In the genomic region with DNA sequence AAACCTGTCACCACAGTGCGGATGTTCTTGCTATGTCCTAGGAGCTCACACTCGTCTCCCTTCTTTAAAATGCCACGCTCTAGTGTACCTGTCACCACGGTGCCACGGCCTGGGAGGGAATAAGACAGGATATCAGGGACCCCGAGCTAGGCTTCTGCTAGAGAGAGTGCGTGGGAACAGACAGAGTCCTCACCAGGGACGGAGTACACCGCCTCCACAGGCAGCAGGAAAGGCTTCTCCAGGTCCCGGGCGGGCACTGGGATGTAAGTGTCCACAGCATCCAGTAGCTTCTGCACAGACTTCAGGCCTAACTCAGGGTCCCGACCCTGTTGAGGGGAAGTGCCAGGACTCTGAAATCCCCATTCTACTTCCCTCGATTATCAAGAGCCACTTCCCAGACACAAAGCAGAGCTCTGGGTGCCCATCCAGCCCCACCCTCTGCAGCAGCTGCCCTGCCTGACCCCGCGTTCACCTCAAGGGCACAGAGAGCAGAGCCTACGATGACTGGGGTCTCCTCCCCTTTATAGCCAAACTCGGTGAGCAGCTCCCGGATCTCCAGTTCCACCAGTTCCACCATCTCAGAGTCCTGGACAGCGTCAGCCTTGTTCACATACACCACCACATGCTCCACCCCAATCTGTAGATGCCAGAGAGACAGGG, we compare ENCODE assay signal across 2 cellular contexts.
TF ChIP-seq lines count a peak whose summit lies in the region.

No MANE protein-coding gene starts in this region.

TF ChIP-seq in SK-N-SH, 30 proteins besides CTCF, POLR2A, EP300 and RAD21 (continued from another document):
- TF ChIP-seq, protein P1, sequence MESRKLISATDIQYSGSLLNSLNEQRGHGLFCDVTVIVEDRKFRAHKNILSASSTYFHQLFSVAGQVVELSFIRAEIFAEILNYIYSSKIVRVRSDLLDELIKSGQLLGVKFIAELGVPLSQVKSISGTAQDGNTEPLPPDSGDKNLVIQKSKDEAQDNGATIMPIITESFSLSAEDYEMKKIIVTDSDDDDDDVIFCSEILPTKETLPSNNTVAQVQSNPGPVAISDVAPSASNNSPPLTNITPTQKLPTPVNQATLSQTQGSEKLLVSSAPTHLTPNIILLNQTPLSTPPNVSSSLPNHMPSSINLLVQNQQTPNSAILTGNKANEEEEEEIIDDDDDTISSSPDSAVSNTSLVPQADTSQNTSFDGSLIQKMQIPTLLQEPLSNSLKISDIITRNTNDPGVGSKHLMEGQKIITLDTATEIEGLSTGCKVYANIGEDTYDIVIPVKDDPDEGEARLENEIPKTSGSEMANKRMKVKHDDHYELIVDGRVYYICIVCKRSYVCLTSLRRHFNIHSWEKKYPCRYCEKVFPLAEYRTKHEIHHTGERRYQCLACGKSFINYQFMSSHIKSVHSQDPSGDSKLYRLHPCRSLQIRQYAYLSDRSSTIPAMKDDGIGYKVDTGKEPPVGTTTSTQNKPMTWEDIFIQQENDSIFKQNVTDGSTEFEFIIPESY (IDR thresholded peaks at IDR 0.05; ENCODE audit: borderline replicate concordance, low read depth): no peak
- TF ChIP-seq FOXJ3 (CRISPR knock-in tag; IDR thresholded peaks at IDR 0.05) (no peak), MEF2A (IDR thresholded peaks at IDR 0.05; ENCODE audit: borderline replicate concordance, low read depth) (no peak), TEAD4 (IDR thresholded peaks at IDR 0.05; ENCODE audit: borderline replicate concordance, insufficient read depth) (no peak), GABPA (IDR thresholded peaks at IDR 0.05; ENCODE audit: low read depth) (no peak), RCOR1 (IDR thresholded peaks at IDR 0.05; ENCODE audit: low read length) (no peak), JUND (IDR thresholded peaks at IDR 0.05) (no peak), MAX (IDR thresholded peaks at IDR 0.05; ENCODE audit: low read depth) (no peak), RFX5 (IDR thresholded peaks at IDR 0.05; ENCODE audit: low read length) (no peak), SMC3 (IDR thresholded peaks at IDR 0.05; ENCODE audit: low read depth, low read length) (no peak), EZH2phosphoT487 (IDR thresholded peaks at IDR 0.05; ENCODE audit: borderline replicate concordance, low read depth) (no peak), RXRA (IDR thresholded peaks at IDR 0.05; ENCODE audit: borderline replicate concordance, low read depth) (no peak)
- TF ChIP-seq, protein P2, sequence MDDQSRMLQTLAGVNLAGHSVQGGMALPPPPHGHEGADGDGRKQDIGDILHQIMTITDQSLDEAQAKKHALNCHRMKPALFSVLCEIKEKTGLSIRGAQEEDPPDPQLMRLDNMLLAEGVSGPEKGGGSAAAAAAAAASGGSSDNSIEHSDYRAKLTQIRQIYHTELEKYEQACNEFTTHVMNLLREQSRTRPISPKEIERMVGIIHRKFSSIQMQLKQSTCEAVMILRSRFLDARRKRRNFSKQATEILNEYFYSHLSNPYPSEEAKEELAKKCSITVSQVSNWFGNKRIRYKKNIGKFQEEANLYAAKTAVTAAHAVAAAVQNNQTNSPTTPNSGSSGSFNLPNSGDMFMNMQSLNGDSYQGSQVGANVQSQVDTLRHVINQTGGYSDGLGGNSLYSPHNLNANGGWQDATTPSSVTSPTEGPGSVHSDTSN (IDR thresholded peaks at IDR 0.05): no peak
- TF ChIP-seq, protein P3, sequence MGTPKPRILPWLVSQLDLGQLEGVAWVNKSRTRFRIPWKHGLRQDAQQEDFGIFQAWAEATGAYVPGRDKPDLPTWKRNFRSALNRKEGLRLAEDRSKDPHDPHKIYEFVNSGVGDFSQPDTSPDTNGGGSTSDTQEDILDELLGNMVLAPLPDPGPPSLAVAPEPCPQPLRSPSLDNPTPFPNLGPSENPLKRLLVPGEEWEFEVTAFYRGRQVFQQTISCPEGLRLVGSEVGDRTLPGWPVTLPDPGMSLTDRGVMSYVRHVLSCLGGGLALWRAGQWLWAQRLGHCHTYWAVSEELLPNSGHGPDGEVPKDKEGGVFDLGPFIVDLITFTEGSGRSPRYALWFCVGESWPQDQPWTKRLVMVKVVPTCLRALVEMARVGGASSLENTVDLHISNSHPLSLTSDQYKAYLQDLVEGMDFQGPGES (IDR thresholded peaks at IDR 0.05; ENCODE audit: low read depth, low read length): no peak

TF ChIP-seq in SK-N-SH treated with all-trans-retinoic acid at 6 μM for 48 hours, 23 proteins besides CTCF, POLR2A, EP300 and RAD21 (continued from another document):
- no peak for TF ChIP-seq POU6F1 (CRISPR knock-in tag; IDR thresholded peaks at IDR 0.05; ENCODE audit: borderline replicate concordance, low read depth)
- TF ChIP-seq RARB (CRISPR knock-in tag; IDR thresholded peaks at IDR 0.05): no peak
- TF ChIP-seq, protein P4, sequence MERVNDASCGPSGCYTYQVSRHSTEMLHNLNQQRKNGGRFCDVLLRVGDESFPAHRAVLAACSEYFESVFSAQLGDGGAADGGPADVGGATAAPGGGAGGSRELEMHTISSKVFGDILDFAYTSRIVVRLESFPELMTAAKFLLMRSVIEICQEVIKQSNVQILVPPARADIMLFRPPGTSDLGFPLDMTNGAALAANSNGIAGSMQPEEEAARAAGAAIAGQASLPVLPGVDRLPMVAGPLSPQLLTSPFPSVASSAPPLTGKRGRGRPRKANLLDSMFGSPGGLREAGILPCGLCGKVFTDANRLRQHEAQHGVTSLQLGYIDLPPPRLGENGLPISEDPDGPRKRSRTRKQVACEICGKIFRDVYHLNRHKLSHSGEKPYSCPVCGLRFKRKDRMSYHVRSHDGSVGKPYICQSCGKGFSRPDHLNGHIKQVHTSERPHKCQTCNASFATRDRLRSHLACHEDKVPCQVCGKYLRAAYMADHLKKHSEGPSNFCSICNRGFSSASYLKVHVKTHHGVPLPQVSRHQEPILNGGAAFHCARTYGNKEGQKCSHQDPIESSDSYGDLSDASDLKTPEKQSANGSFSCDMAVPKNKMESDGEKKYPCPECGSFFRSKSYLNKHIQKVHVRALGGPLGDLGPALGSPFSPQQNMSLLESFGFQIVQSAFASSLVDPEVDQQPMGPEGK (CRISPR knock-in tag; IDR thresholded peaks at IDR 0.05; ENCODE audit: borderline replicate concordance): no peak
- TF ChIP-seq GLIS3 (CRISPR knock-in tag; IDR thresholded peaks at IDR 0.05): no peak
- TF ChIP-seq SNAI2 (CRISPR knock-in tag; IDR thresholded peaks at IDR 0.05): no peak
- TF ChIP-seq, protein P5, sequence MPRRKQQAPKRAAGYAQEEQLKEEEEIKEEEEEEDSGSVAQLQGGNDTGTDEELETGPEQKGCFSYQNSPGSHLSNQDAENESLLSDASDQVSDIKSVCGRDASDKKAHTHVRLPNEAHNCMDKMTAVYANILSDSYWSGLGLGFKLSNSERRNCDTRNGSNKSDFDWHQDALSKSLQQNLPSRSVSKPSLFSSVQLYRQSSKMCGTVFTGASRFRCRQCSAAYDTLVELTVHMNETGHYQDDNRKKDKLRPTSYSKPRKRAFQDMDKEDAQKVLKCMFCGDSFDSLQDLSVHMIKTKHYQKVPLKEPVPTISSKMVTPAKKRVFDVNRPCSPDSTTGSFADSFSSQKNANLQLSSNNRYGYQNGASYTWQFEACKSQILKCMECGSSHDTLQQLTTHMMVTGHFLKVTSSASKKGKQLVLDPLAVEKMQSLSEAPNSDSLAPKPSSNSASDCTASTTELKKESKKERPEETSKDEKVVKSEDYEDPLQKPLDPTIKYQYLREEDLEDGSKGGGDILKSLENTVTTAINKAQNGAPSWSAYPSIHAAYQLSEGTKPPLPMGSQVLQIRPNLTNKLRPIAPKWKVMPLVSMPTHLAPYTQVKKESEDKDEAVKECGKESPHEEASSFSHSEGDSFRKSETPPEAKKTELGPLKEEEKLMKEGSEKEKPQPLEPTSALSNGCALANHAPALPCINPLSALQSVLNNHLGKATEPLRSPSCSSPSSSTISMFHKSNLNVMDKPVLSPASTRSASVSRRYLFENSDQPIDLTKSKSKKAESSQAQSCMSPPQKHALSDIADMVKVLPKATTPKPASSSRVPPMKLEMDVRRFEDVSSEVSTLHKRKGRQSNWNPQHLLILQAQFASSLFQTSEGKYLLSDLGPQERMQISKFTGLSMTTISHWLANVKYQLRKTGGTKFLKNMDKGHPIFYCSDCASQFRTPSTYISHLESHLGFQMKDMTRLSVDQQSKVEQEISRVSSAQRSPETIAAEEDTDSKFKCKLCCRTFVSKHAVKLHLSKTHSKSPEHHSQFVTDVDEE (CRISPR knock-in tag; IDR thresholded peaks at IDR 0.05): no peak
- no peak for TF ChIP-seq ZNF565 (CRISPR knock-in tag; conservative IDR thresholded peaks at IDR 0.05; ENCODE audit: low read depth)
- TF ChIP-seq TCF4 (CRISPR knock-in tag; IDR thresholded peaks at IDR 0.05; ENCODE audit: borderline replicate concordance): no peak
- no peak for TF ChIP-seq CSDC2 (CRISPR knock-in tag; IDR thresholded peaks at IDR 0.05)
- no peak for TF ChIP-seq OSR1 (CRISPR knock-in tag; IDR thresholded peaks at IDR 0.05)
- no peak for TF ChIP-seq CSRNP3 (CRISPR knock-in tag; IDR thresholded peaks at IDR 0.05)
- no peak for TF ChIP-seq TOX (CRISPR knock-in tag; IDR thresholded peaks at IDR 0.05; ENCODE audit: borderline replicate concordance)
- TF ChIP-seq ZFP3 (CRISPR knock-in tag; IDR thresholded peaks at IDR 0.05): no peak
